In the genomic region with DNA sequence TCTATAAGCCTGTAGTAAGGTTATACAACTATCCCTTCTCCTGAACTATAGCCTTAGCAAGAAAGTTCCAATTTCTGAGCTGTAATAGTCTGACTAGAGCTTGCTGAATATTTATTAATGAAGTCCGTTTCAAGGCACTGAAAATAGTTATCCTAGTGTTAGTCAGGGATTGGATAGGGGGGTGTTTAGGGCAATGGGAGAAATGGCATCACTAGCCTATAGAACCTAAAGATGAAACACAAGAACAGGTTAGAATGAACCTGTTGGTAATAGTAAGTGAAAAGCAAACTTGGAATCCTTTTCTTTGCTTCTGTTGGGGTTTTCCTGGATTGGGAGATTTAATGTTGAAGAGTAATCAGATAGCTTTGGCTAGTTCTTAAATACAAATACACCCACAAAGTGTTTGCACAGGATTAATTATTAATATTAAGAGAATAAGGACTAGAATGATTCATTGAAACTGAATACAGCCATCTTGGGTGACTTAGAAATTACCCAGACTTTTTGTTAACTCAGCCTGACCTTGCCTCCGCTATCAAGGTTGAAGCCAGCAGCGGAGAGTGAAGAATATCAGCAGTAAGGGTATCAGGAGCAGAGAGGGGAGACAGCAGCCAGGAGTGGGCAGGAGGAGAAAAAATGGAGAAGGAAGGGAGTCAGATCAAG, we compare ENCODE assay signal across 14 cellular contexts. TPM values are rescaled to one million over a fixed set of nuclear protein-coding genes. Genes with fewer than 3 reads are reported as not detected.
A peak's percentile ranks its signal among the peaks of the same experiment; 100 is the strongest.
DNase-seq lines count a peak whose midpoint lies in the region; ATAC-seq and FAIRE-seq lines count a peak whose summit lies in the region.
"Had no signal": no experiment of that assay in that cellular context is flagged by ENCODE, and none has a peak within 500 bp of the region (broad histone marks: within the 10 kb centered on the region; RNA-seq: fewer than 3 reads in every experiment).

No MANE protein-coding gene starts in this region.

- no peak overlapping the region for H2BK12ac ChIP-seq in trophoblast cell (ENCODE audit: low read length)

- DNase-seq in Caki2 (ENCODE audit: low read depth) (peak; percentile 41), RCC 7860 (ENCODE audit: low spot score) (peak; percentile 41), kidney tubule cell (ENCODE audit: low spot score) (peak; percentile 71), trophoblast cell (no peak), superior temporal gyrus (ENCODE audit: extremely low spot score) (no peak), NCI-H146 treated with DMSO at 0.1 percent for 48 hours (lab: John Stamatoyannopoulos, UW; ENCODE audit: unreplicated experiment) (no peak)
- DNase-seq: activated CD4-positive, alpha-beta T cell treated with anti-CD3 and anti-CD28 coated beads for 36 hours; cortex of kidney; head of caudate nucleus; NCI-H2107; Right ventricle myocardium superior had no signal

- H3K4ac ChIP-seq in trophoblast cell (ENCODE audit: low read depth, low read length): peak overlapping the region; percentile 92

- no peaks in the 10 kb centered on the region for H3K79me1 ChIP-seq in trophoblast cell (ENCODE audit: low read length)

- ATAC-seq in GM19467 (IDR thresholded peaks at IDR 0.05; ENCODE audit: unreplicated experiment): no peak
- ATAC-seq: activated CD4-positive, alpha-beta T cell treated with anti-CD3 and anti-CD28 coated beads for 36 hours had no signal

- no peak overlapping the region for H3K27ac ChIP-seq in trophoblast cell (ENCODE audit: low read depth, low read length)
- H3K27ac ChIP-seq: BLaER1 had no signal

- H3K4me1 ChIP-seq in trophoblast cell (ENCODE audit: control insufficient read depth in 1 of 2, insufficient read depth in 2 of 2, low read length in 2 of 2): no peaks in the 10 kb centered on the region

- no peak overlapping the region for H3K4me3 ChIP-seq in trophoblast cell (ENCODE audit: low read depth, low read length)
- H3K4me3 ChIP-seq: BLaER1 had no signal

- no peak overlapping the region for H2AFZ ChIP-seq in trophoblast cell (ENCODE audit: insufficient read depth, low read length, poor library complexity)

- H3K79me2 ChIP-seq in trophoblast cell (ENCODE audit: control insufficient read depth, insufficient read depth, low read length, poor library complexity): peaks cover 8% of the 10 kb centered on the region

- H3K4me2 ChIP-seq in trophoblast cell (ENCODE audit: low read length): no peak overlapping the region

- no peak overlapping the region for H3K9ac ChIP-seq in trophoblast cell (ENCODE audit: low read length)
- H3K9ac ChIP-seq: BLaER1 had no signal

- H3K18ac ChIP-seq in trophoblast cell (ENCODE audit: low read length): no peak overlapping the region

- peak; percentile 87 for FAIRE-seq in RCC 7860 (lab: Jason Lieb, UNC)
- FAIRE-seq: keratinocyte had no signal

- H2BK5ac ChIP-seq in trophoblast cell (ENCODE audit: low read depth, low read length, poor library complexity): no peak overlapping the region

- no peak overlapping the region for H4K12ac ChIP-seq in trophoblast cell (ENCODE audit: low read depth, low read length)

- H2AK5ac ChIP-seq in trophoblast cell (ENCODE audit: low read length): no peak overlapping the region

- no peak overlapping the region for H3K23ac ChIP-seq in trophoblast cell (ENCODE audit: low read length)

- H2BK120ac ChIP-seq in trophoblast cell (ENCODE audit: insufficient read depth, low read length, poor library complexity): no peak overlapping the region

- H3K14ac ChIP-seq in trophoblast cell (ENCODE audit: low read length): no peak overlapping the region

- H3K9me3 ChIP-seq in trophoblast cell (ENCODE audit: insufficient read depth, low read depth, low read length): no peaks in the 10 kb centered on the region

- in situ Hi-C loops in Caki2 (cut with HindIII; ENCODE audit: low pct_unique_long_range_greater_than_20kb, low sequenced_read_pairs): no loop called here

- no peak overlapping the region for H4K8ac ChIP-seq in trophoblast cell (ENCODE audit: low read depth, low read length)

- H3K27me3 ChIP-seq in trophoblast cell (ENCODE audit: insufficient read depth, low read length): no peaks in the 10 kb centered on the region
- H3K27me3 ChIP-seq: BLaER1 had no signal

- H4K91ac ChIP-seq in trophoblast cell (ENCODE audit: low read depth, low read length): no peak overlapping the region

- H3K36me3 ChIP-seq in trophoblast cell (ENCODE audit: control insufficient read depth in 1 of 2, insufficient read depth in 2 of 2, low read length in 2 of 2): peaks cover 3 to 14% of the 10 kb centered on the region in 2 experiments

- no CpG with 5 or more reads among the region's 3 CpGs for WGBS in trophoblast cell (ENCODE audit: extremely low coverage, insufficient coverage, insufficient read length)

RNA-seq across cellular contexts. Expression of a gene that starts 14.4 kb away (rescaled TPM):
- 2.2 and 4.0 TPM in 2 replicates for total RNA-seq in Caki2 (2014; rRNA removed; shearing (Covaris generic); ENCODE audit: low replicate concordance)
- polyA plus RNA-seq in trophoblast cell (2013): 42.3 and 42.9 TPM in 2 replicates

Comparison
In these comparisons a context has a peak if more than half of its experiments do, and no peak if none do; other contexts are left out.
1. DNase-seq: peak in Caki2 (single experiment), RCC 7860 (single experiment) and kidney tubule cell (single experiment); none in trophoblast cell (0 of 2), superior temporal gyrus (single experiment) and NCI-H146 treated with DMSO at 0.1 percent for 48 hours (single experiment).